ENCODE assay signal across 8 cellular contexts in genomic region chr11:121654506-121655480, GRCh38.
DNase-seq lines count a peak whose midpoint lies in the region; ATAC-seq lines count a peak whose summit lies in the region.

No MANE protein-coding gene starts in this region.

- peak overlapping the region; percentile 74 for H3K4me3 Mint-ChIP-seq in activated naive CD4-positive, alpha-beta T cell treated with anti-CD3 and anti-CD28 coated beads for 36 hours
- peak overlapping the region; percentile 57 for H3K4me3 Mint-ChIP-seq in activated CD4-positive, alpha-beta memory T cell treated with anti-CD3 and anti-CD28 coated beads, Interleukin-2, amount 10 ng/mL, durations not matched to agents 7 days and 5 days
- H3K4me3 Mint-ChIP-seq in stimulated activated naive B cell treated with anti-CD40 and anti-IgM and Interleukin-4, amounts not matched to agents 10 μg/mL and 1 μg/mL and 100 μg/mL, for 72 hours: peak overlapping the region; percentile 66 to 82

- ATAC-seq in activated naive CD4-positive, alpha-beta T cell treated with anti-CD3 and anti-CD28 coated beads, Interleukin-2, amount 50 U/mL, for 72 hours: no peak
- no peak for ATAC-seq in stimulated activated naive B cell treated with anti-CD40 and anti-IgM and Interleukin-4, amounts not matched to agents 10 μg/mL and 1 μg/mL and 100 μg/mL, for 72 hours (replicated peaks)
- ATAC-seq in GM21576 (IDR thresholded peaks at IDR 0.05; ENCODE audit: unreplicated experiment): no peak

- H3K9me3 Mint-ChIP-seq in activated naive CD4-positive, alpha-beta T cell treated with anti-CD3 and anti-CD28 coated beads for 36 hours: no peaks in the 10 kb centered on the region
- no peaks in the 10 kb centered on the region for H3K9me3 Mint-ChIP-seq in activated naive CD4-positive, alpha-beta T cell treated with anti-CD3 and anti-CD28 coated beads, Interleukin-2, amount 50 U/mL, for 72 hours
- no peaks in the 10 kb centered on the region for H3K9me3 Mint-ChIP-seq in activated CD4-positive, alpha-beta memory T cell treated with anti-CD3 and anti-CD28 coated beads, Interleukin-2, amount 10 ng/mL, durations not matched to agents 7 days and 5 days
- H3K9me3 Mint-ChIP-seq in stimulated activated naive B cell treated with anti-CD40 and anti-IgM and Interleukin-4, amounts not matched to agents 10 μg/mL and 1 μg/mL and 100 μg/mL, for 72 hours: no peaks in the 10 kb centered on the region

- no peak overlapping the region for H3K27ac Mint-ChIP-seq in activated naive CD4-positive, alpha-beta T cell treated with anti-CD3 and anti-CD28 coated beads for 36 hours
- H3K27ac Mint-ChIP-seq in activated naive CD4-positive, alpha-beta T cell treated with anti-CD3 and anti-CD28 coated beads, Interleukin-2, amount 50 U/mL, for 72 hours: peak overlapping the region in 1 of 2 donors; percentile 87
- no peak overlapping the region for H3K27ac Mint-ChIP-seq in activated CD4-positive, alpha-beta memory T cell treated with anti-CD3 and anti-CD28 coated beads, Interleukin-2, amount 10 ng/mL, durations not matched to agents 7 days and 5 days
- peak overlapping the region; percentile 6 for H3K27ac Mint-ChIP-seq in stimulated activated naive B cell treated with anti-CD40 and anti-IgM and Interleukin-4, amounts not matched to agents 10 μg/mL and 1 μg/mL and 100 μg/mL, for 72 hours

- in situ Hi-C loops in KBM-7 (cut with MboI; ENCODE audit: low pct_unique_long_range_greater_than_20kb, low sequenced_read_pairs): loop anchor here (25.0 kb wide), 2 partner anchors 558 to 858 kb away; no protein-coding TSS in a partner anchor

- intact Hi-C loops in activated naive CD4-positive, alpha-beta T cell treated with anti-CD3 and anti-CD28 coated beads for 36 hours (cut with micrococcal nuclease): loop anchor here (1.0 to 10.0 kb wide), 6 partner anchors 222 to 1200 kb away; no protein-coding TSS in a partner anchor

- H3K4me3 ChIP-seq in iPS-11a (ENCODE audit: low read depth, low read length): peak overlapping the region; percentile 48

- POLR2A ChIA-PET in activated CD4-positive, alpha-beta memory T cell treated with anti-CD3 and anti-CD28 coated beads, Interleukin-2, amount 10 ng/mL, durations not matched to agents 7 days and 5 days (lab: Charles Lee): interaction anchor here (1.3 kb wide), 1 partner anchor 10 kb away, joined by 4 read pairs; no protein-coding TSS in a partner anchor

- peaks cover 6% of the 10 kb centered on the region for H3K27me3 Mint-ChIP-seq in activated naive CD4-positive, alpha-beta T cell treated with anti-CD3 and anti-CD28 coated beads for 36 hours (ENCODE audit: low read depth)
- H3K27me3 Mint-ChIP-seq in activated CD4-positive, alpha-beta memory T cell treated with anti-CD3 and anti-CD28 coated beads, Interleukin-2, amount 10 ng/mL, durations not matched to agents 7 days and 5 days: peaks cover 21% of the 10 kb centered on the region
- peaks cover 19 to 20% of the 10 kb centered on the region in 2 donors for H3K27me3 Mint-ChIP-seq in stimulated activated naive B cell treated with anti-CD40 and anti-IgM and Interleukin-4, amounts not matched to agents 10 μg/mL and 1 μg/mL and 100 μg/mL, for 72 hours

- CTCF ChIA-PET in activated naive CD4-positive, alpha-beta T cell treated with anti-CD3 and anti-CD28 coated beads for 36 hours (lab: Charles Lee): interaction anchor here (0.7 to 2.2 kb wide), 20 partner anchors 10 to 851 kb away, joined by 3 to 13 read pairs (median 4); no protein-coding TSS in a partner anchor
- CTCF ChIA-PET in activated CD4-positive, alpha-beta memory T cell treated with anti-CD3 and anti-CD28 coated beads, Interleukin-2, amount 10 ng/mL, durations not matched to agents 7 days and 5 days (lab: Charles Lee): interaction anchor here (0.6 to 2.7 kb wide), 12 partner anchors 9 to 850 kb away, joined by 3 to 11 read pairs (median 5); no protein-coding TSS in a partner anchor

- H3K36me3 Mint-ChIP-seq in activated naive CD4-positive, alpha-beta T cell treated with anti-CD3 and anti-CD28 coated beads for 36 hours (ENCODE audit: low read depth): no peaks in the 10 kb centered on the region
- H3K36me3 Mint-ChIP-seq in activated naive CD4-positive, alpha-beta T cell treated with anti-CD3 and anti-CD28 coated beads, Interleukin-2, amount 50 U/mL, for 72 hours: no peaks in the 10 kb centered on the region
- no peaks in the 10 kb centered on the region for H3K36me3 Mint-ChIP-seq in activated CD4-positive, alpha-beta memory T cell treated with anti-CD3 and anti-CD28 coated beads, Interleukin-2, amount 10 ng/mL, durations not matched to agents 7 days and 5 days (ENCODE audit: low read depth)
- H3K36me3 Mint-ChIP-seq in stimulated activated naive B cell treated with anti-CD40 and anti-IgM and Interleukin-4, amounts not matched to agents 10 μg/mL and 1 μg/mL and 100 μg/mL, for 72 hours: no peaks in the 10 kb centered on the region

- no peak for DNase-seq in activated naive CD4-positive, alpha-beta T cell treated with anti-CD3 and anti-CD28 coated beads for 36 hours
- DNase-seq in activated naive CD4-positive, alpha-beta T cell treated with anti-CD3 and anti-CD28 coated beads, Interleukin-2, amount 50 U/mL, for 72 hours (ENCODE audit: low spot score in 2 of 2): no peak
- DNase-seq in activated CD4-positive, alpha-beta memory T cell treated with anti-CD3 and anti-CD28 coated beads, Interleukin-2, amount 10 ng/mL, durations not matched to agents 7 days and 5 days: no peak
- no peak for DNase-seq in stimulated activated naive B cell treated with anti-CD40 and anti-IgM and Interleukin-4, amounts not matched to agents 10 μg/mL and 1 μg/mL and 100 μg/mL, for 72 hours
- DNase-seq in KBM-7: no peak
- DNase-seq in stimulated activated CD4-positive, alpha-beta T cell treated with anti-CD3 and anti-CD28 coated beads, Interleukin-4, amount 100 ng/mL, for 1 hour: no peak

- H3K4me1 Mint-ChIP-seq in activated naive CD4-positive, alpha-beta T cell treated with anti-CD3 and anti-CD28 coated beads for 36 hours (ENCODE audit: low read depth): peaks cover 31% of the 10 kb centered on the region
- H3K4me1 Mint-ChIP-seq in activated CD4-positive, alpha-beta memory T cell treated with anti-CD3 and anti-CD28 coated beads, Interleukin-2, amount 10 ng/mL, durations not matched to agents 7 days and 5 days: peaks cover 35% of the 10 kb centered on the region
- peaks cover 8 to 14% of the 10 kb centered on the region in 2 donors for H3K4me1 Mint-ChIP-seq in stimulated activated naive B cell treated with anti-CD40 and anti-IgM and Interleukin-4, amounts not matched to agents 10 μg/mL and 1 μg/mL and 100 μg/mL, for 72 hours
